Comparison of ENCODE assay signal across 8 cellular contexts in the genomic region with DNA sequence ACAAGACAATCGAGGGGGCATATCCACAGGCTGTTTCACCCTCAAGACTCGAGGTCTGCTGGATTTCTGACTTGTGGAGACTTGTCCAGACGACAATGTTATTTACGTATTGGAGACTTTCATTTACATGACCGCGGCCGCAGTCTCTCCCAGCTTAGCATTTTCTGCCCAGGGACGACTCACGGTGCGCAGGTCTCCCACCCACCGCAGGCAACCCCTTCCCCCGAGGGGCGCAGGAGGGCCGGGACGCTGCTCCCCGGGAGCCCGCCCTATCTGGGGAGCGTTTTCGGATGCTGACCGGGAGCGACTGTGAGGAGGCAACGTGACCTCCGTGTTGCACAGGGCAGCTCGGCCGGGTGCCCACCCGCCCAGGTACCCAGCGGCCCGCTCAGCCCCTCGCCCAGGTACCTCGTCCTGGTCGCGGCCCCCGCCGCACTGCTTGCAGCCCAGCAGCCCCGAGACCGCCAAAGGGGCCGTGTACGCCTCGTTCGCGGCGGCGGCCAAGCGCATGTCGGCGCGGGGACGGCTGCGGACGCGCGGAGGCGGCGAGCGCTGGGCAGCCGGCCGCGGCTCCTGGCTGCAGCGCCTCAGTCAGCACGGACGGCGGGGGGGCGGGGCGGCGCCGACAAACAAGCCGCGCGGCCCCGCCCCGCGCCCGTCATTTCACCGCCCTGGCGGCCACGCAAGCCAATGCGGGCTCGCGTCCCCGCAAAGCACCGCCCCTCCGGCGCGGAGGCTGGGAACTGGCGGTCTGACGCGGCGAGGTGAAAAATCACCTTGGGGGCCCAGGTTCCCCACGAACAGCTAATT.
DNase-seq lines count a peak whose midpoint lies in the region; ATAC-seq lines count a peak whose summit lies in the region.

No MANE protein-coding gene starts in this region.

- in situ Hi-C loops in ACHN (cut with HindIII; ENCODE audit: low pct_ligation_motif_present, low pct_unique_long_range_greater_than_20kb, low sequenced_read_pairs), result no loop called here

- ATAC-seq in GM18868 (IDR thresholded peaks at IDR 0.05; ENCODE audit: unreplicated experiment), result peak; percentile 91
- peak; percentile 93 for ATAC-seq in HG03175 (IDR thresholded peaks at IDR 0.05; ENCODE audit: unreplicated experiment)

- DNase-seq in ACHN, result peak; percentile 87
- peak; percentile 36 to 88 for DNase-seq in NCI-H446 (lab: John Stamatoyannopoulos, UW)
- DNase-seq in activated CD4-positive, alpha-beta T cell treated with anti-CD3 and anti-CD28 coated beads for 24 hours (ENCODE audit: low read depth in 2 of 2), result peak; percentile 87 to 90
- peak; percentile 94 for DNase-seq in cerebellum (ENCODE audit: low spot score)
- DNase-seq in kidney glomerular epithelial cell (lab: John Stamatoyannopoulos, UW), result peak; percentile 90
- DNase-seq in stimulated activated CD4-positive, alpha-beta T cell treated with anti-CD3 and anti-CD28 coated beads, Interleukin-15, amount 100 ng/mL, for 24 hours, result peak; percentile 95

Comparison
In these comparisons a context has a peak if more than half of its experiments do, and no peak if none do; other contexts are left out.
1. Peak in every context shown above with its lines: DNase-seq and ATAC-seq.